ENCODE assay signal across 8 cellular contexts in genomic region chr6:2765166-2765895, GRCh38. TPM values are rescaled to one million over a fixed set of nuclear protein-coding genes. Genes with fewer than 3 reads are reported as not detected.
DNase-seq lines count a peak whose midpoint lies in the region; TF ChIP-seq lines count a peak whose summit lies in the region.

Gene WRNIP1 (plus strand): TSS chr6:2765393. CDS start chr6:2765623, 230 bp downstream.

- H3K4me1 ChIP-seq in suprapubic skin, result peaks cover 51% of the 10 kb centered on the region

- peak within 1 kb of the TSS; percentile 98 for H3K27ac Mint-ChIP-seq in HFFc6
- peak within 1 kb of the TSS; percentile 98 for H3K27ac Mint-ChIP-seq in activated naive CD4-positive, alpha-beta T cell treated with anti-CD3 and anti-CD28 coated beads, Interleukin-2, amount 10 ng/mL, durations not matched to agents 7 days and 5 days

- CTCF ChIA-PET in activated naive CD4-positive, alpha-beta T cell treated with anti-CD3 and anti-CD28 coated beads, Interleukin-2, amount 10 ng/mL, durations not matched to agents 7 days and 5 days (lab: Charles Lee), result interaction anchor here (0.5 to 4.7 kb wide), 6 partner anchors 13 to 354 kb away, joined by 3 to 20 read pairs (median 3); no protein-coding TSS in a partner anchor

- H3K36me3 ChIP-seq in GM06990 (ENCODE audit: control insufficient read depth, insufficient read depth, low read length), result peaks cover 3% of the 10 kb centered on the region
- peaks cover 4% of the 10 kb centered on the region for H3K36me3 ChIP-seq in suprapubic skin

- H3K4me1 Mint-ChIP-seq in HFFc6 (ENCODE audit: low read depth), result peaks cover 58% of the 10 kb centered on the region
- H3K4me1 Mint-ChIP-seq in activated naive CD4-positive, alpha-beta T cell treated with anti-CD3 and anti-CD28 coated beads, Interleukin-2, amount 10 ng/mL, durations not matched to agents 7 days and 5 days, result peaks cover 49% of the 10 kb centered on the region

- peak within 1 kb of the TSS; percentile 92 for H3K4me3 Mint-ChIP-seq in HFFc6
- H3K4me3 Mint-ChIP-seq in activated naive CD4-positive, alpha-beta T cell treated with anti-CD3 and anti-CD28 coated beads, Interleukin-2, amount 10 ng/mL, durations not matched to agents 7 days and 5 days, result peak within 1 kb of the TSS; percentile 80

- TF ChIP-seq POLR2A in suprapubic skin (IDR thresholded peaks at IDR 0.05), result peak; percentile 50 to 72

- peak within 1 kb of the TSS; percentile 97 for H3K27ac ChIP-seq in suprapubic skin

- H3K27me3 Mint-ChIP-seq in HFFc6 (ENCODE audit: insufficient read depth), result 0 out of 2 replicates have a peak, but pooled peaks cover 1% of the 10 kb centered on the region
- no peaks in the 10 kb centered on the region for H3K27me3 Mint-ChIP-seq in activated naive CD4-positive, alpha-beta T cell treated with anti-CD3 and anti-CD28 coated beads, Interleukin-2, amount 10 ng/mL, durations not matched to agents 7 days and 5 days

- H3K9me3 ChIP-seq in suprapubic skin, result no peaks in the 10 kb centered on the region

- H3K9me3 Mint-ChIP-seq in HFFc6, result no peaks in the 10 kb centered on the region; the same call in 1 of the 2 replicates
- no peaks in the 10 kb centered on the region for H3K9me3 Mint-ChIP-seq in activated naive CD4-positive, alpha-beta T cell treated with anti-CD3 and anti-CD28 coated beads, Interleukin-2, amount 10 ng/mL, durations not matched to agents 7 days and 5 days

- peaks cover 7% of the 10 kb centered on the region; the same call in 1 of the 2 replicates for H3K36me3 Mint-ChIP-seq in HFFc6 (ENCODE audit: low read depth)
- H3K36me3 Mint-ChIP-seq in activated naive CD4-positive, alpha-beta T cell treated with anti-CD3 and anti-CD28 coated beads, Interleukin-2, amount 10 ng/mL, durations not matched to agents 7 days and 5 days, result peaks cover 17% of the 10 kb centered on the region

- H3K27me3 ChIP-seq in GM06990 (replicated peaks; ENCODE audit: control insufficient read depth, insufficient read depth, low read length) (no peaks in the 10 kb centered on the region), suprapubic skin (no peaks in the 10 kb centered on the region)

- no peak for TF ChIP-seq EP300 in suprapubic skin (IDR thresholded peaks at IDR 0.05)

- WGBS in suprapubic skin, result 2% methylated on average over 13 of the region's 104 CpGs

- DNase-seq in GM06990 (ENCODE audit: extremely low read depth, insufficient read length) (peak; percentile 100), HFFc6 (peak; percentile 99), NAMALWA (ENCODE audit: low spot score) (peak; percentile 97), SK-N-DZ (ENCODE audit: low spot score) (peak; percentile 99), germinal center (ENCODE audit: low spot score) (peak; percentile 95), nucleus accumbens (lab: John Stamatoyannopoulos, UW) (peak; percentile 81 to 100 (median 99)), suprapubic skin (ENCODE audit: low spot score in 2 of 2) (peak; percentile 99)
- peak; percentile 98 for DNase-seq in activated naive CD4-positive, alpha-beta T cell treated with anti-CD3 and anti-CD28 coated beads, Interleukin-2, amount 10 ng/mL, durations not matched to agents 7 days and 5 days

- H3K4me3 ChIP-seq in GM06990 (replicated peaks; ENCODE audit: low read depth, low read length) (peak within 1 kb of the TSS; percentile 93), suprapubic skin (peak within 1 kb of the TSS; percentile 98)

- TF ChIP-seq CTCF in GM06990 (IDR thresholded peaks at IDR 0.05; ENCODE audit: insufficient read depth, low read length, poor library complexity, severe bottlenecking) (peak; percentile 23), HFFc6 (IDR thresholded peaks at IDR 0.05) (peak; percentile 82), suprapubic skin (IDR thresholded peaks at IDR 0.05) (peak; percentile 69 to 84)

RNA-seq across cellular contexts. Expression of gene WRNIP1, which starts in this region (rescaled TPM):
- 10 to 100 TPM; 31.9 to 40.4 (median 33.5) TPM for total RNA-seq in HFFc6 (2021; fragmentation: NEBNext Ultra II Directional; extraction: Animal tissue kit (Norgen Biotek cat#: 25700))
- polyA plus RNA-seq in SK-N-DZ (2014; cell fraction: cytosol; rRNA removed), result 60.5 and 67.2 TPM in 2 replicates
- polyA plus RNA-seq in SK-N-DZ (2014; cell fraction: nucleus; rRNA removed), result 59.5 and 73.1 TPM in 2 replicates
- total RNA-seq in suprapubic skin, result 10 to 100 TPM; 56.9 to 66.7 (median 63.4) TPM

Comparison
In these comparisons a context has a peak if more than half of its experiments do, and no peak if none do; other contexts are left out.
1. Peak in every context shown above with its lines: DNase-seq, H3K4me3 ChIP-seq and H3K27ac ChIP-seq.
2. CTCF ChIP-seq: peak in every context shown above with its lines; median percentile 82 in HFFc6; 76 in suprapubic skin; 23 in GM06990.